ENCODE assay signal across 22 cellular contexts in genomic region chr3:85790445-85791030, GRCh38.
"Had no signal": no experiment of that assay in that cellular context is flagged by ENCODE, and none has a peak within 500 bp of the region (broad histone marks: within the 10 kb centered on the region; RNA-seq: fewer than 3 reads in every experiment).

No MANE protein-coding gene starts in this region.

- H3K9me3 ChIP-seq: ascending aorta, breast epithelium, left ventricle myocardium inferior, tibial nerve had no signal

- H3K4me3 ChIP-seq: ascending aorta, breast epithelium, dorsolateral prefrontal cortex, left ventricle myocardium inferior, tibial nerve had no signal

- H3K27ac ChIP-seq: ascending aorta, breast epithelium, dorsolateral prefrontal cortex, foreskin keratinocyte, left ventricle myocardium inferior, tibial nerve had no signal

- FAIRE-seq: urothelium cell line had no signal

- H3K4me3 Mint-ChIP-seq: activated naive CD4-positive, alpha-beta T cell treated with anti-CD3 and anti-CD28 coated beads, Interleukin-2, amount 50 U/mL, for 24 hours; endodermal cell; nephron progenitor cell; T-helper 1 cell treated with Interleukin-12 subunit alpha and Interleukin-12 subunit beta and Interleukin-4 antibody, amounts not matched to agents 30 μg/mL and 1 μg/mL, for 36 hours had no signal

- H3K36me3 ChIP-seq: ascending aorta, breast epithelium, left ventricle myocardium inferior, tibial nerve had no signal

- H3K9me3 Mint-ChIP-seq: endodermal cell; nephron progenitor cell; T-helper 1 cell treated with Interleukin-12 subunit alpha and Interleukin-12 subunit beta and Interleukin-4 antibody, amounts not matched to agents 30 μg/mL and 1 μg/mL, for 36 hours had no signal

- ATAC-seq: foreskin keratinocyte had no signal

- H3K36me3 Mint-ChIP-seq: activated naive CD4-positive, alpha-beta T cell treated with anti-CD3 and anti-CD28 coated beads, Interleukin-2, amount 50 U/mL, for 24 hours had no signal

- H3K27me3 ChIP-seq: ascending aorta, breast epithelium, dorsolateral prefrontal cortex, foreskin keratinocyte, tibial nerve had no signal

- H3K27ac Mint-ChIP-seq: activated naive CD4-positive, alpha-beta T cell treated with anti-CD3 and anti-CD28 coated beads, Interleukin-2, amount 50 U/mL, for 24 hours; endodermal cell; nephron progenitor cell; progenitor cell of endocrine pancreas; T-helper 1 cell treated with Interleukin-12 subunit alpha and Interleukin-12 subunit beta and Interleukin-4 antibody, amounts not matched to agents 30 μg/mL and 1 μg/mL, for 36 hours had no signal

- H3K4me1 ChIP-seq: ascending aorta, breast epithelium, foreskin keratinocyte, tibial nerve had no signal

- H3K27me3 Mint-ChIP-seq: activated naive CD4-positive, alpha-beta T cell treated with anti-CD3 and anti-CD28 coated beads, Interleukin-2, amount 50 U/mL, for 24 hours; progenitor cell of endocrine pancreas had no signal

- DNase-seq: activated CD4-positive, alpha-beta T cell treated with anti-CD3 and anti-CD28 coated beads, Interleukin-2, amount 50 U/mL, for 1 hour; activated CD4-positive, CD25-positive, alpha-beta regulatory T cell treated with anti-CD3 and anti-CD28 coated beads, Interleukin-2, amount 50 U/mL, for 72 hours; activated CD8-positive, alpha-beta memory T cell treated with anti-CD3 and anti-CD28 coated beads for 24 hours; activated CD8-positive, alpha-beta memory T cell treated with anti-CD3 and anti-CD28 coated beads, Interleukin-2, amount 50 U/mL, for 48 hours; activated gamma-delta T cell; activated T-cell treated with anti-CD3 and anti-CD28 coated beads, Interleukin-2, amount 50 U/mL, for 48 hours; endodermal cell; foreskin keratinocyte; kidney glomerular epithelial cell; left ventricle myocardium inferior; nephron progenitor cell; occipital lobe; stimulated activated CD8-positive, alpha-beta memory T cell treated with anti-CD3 and anti-CD28 coated beads, Interleukin-4, amount 100 ng/mL, for 48 hours; stimulated activated naive CD4-positive, alpha-beta T cell treated with Interleukin-2 at 50 U/mL for 16 hours had no signal

- H3K4me1 Mint-ChIP-seq: activated naive CD4-positive, alpha-beta T cell treated with anti-CD3 and anti-CD28 coated beads, Interleukin-2, amount 50 U/mL, for 24 hours; nephron progenitor cell had no signal
